8 cellular contexts compared by ENCODE assay signal in the genomic region with DNA sequence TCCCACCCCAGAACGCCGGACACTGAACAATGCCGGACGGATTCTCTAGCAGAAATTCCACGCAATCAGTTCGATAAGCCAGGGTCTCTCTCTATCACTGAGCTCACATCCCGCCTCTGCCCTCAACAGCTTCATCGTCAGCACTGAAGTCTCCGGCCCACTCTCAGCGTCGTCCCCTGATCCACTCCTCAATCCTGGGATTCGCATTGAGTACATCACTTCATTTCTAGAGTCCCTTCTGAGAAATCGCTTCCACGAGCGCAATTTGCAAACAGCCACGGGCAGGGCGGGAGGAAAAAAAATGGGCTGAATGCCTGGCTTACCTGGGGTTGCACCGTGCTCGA. TPM values are rescaled to one million over a fixed set of nuclear protein-coding genes. Genes with fewer than 3 reads are reported as not detected.
A peak's percentile ranks its signal among the peaks of the same experiment; 100 is the strongest.
DNase-seq lines count a peak whose midpoint lies in the region; ATAC-seq lines count a peak whose summit lies in the region.

No MANE protein-coding gene starts in this region.

- H3K9ac ChIP-seq in BLaER1 = peak overlapping the region; percentile 93

- H3K27me3 Mint-ChIP-seq in activated CD8-positive, alpha-beta memory T cell treated with anti-CD3 and anti-CD28 coated beads, Interleukin-2, amount 10 ng/mL, durations not matched to agents 7 days and 5 days = no peaks in the 10 kb centered on the region

- no peaks in the 10 kb centered on the region for H3K27me3 ChIP-seq in BLaER1

- H4K20me1 ChIP-seq in BLaER1 = peaks cover 70% of the 10 kb centered on the region

- intact Hi-C loops in left cardiac atrium (cut with DNase I) = no loop called here

- no peaks in the 10 kb centered on the region for H3K9me3 ChIP-seq in BLaER1

- H3K9me3 Mint-ChIP-seq in activated CD8-positive, alpha-beta memory T cell treated with anti-CD3 and anti-CD28 coated beads, Interleukin-2, amount 10 ng/mL, durations not matched to agents 7 days and 5 days (ENCODE audit: low read depth) = no peaks in the 10 kb centered on the region

- H3K4me1 Mint-ChIP-seq in activated CD8-positive, alpha-beta memory T cell treated with anti-CD3 and anti-CD28 coated beads, Interleukin-2, amount 10 ng/mL, durations not matched to agents 7 days and 5 days = peaks cover 47% of the 10 kb centered on the region

- H3K4me1 ChIP-seq in BLaER1 = peaks cover 36% of the 10 kb centered on the region

- peak overlapping the region; percentile 99 for H3K27ac Mint-ChIP-seq in activated CD8-positive, alpha-beta memory T cell treated with anti-CD3 and anti-CD28 coated beads, Interleukin-2, amount 10 ng/mL, durations not matched to agents 7 days and 5 days

- peak overlapping the region; percentile 97 for H3K4me3 Mint-ChIP-seq in activated CD8-positive, alpha-beta memory T cell treated with anti-CD3 and anti-CD28 coated beads, Interleukin-2, amount 10 ng/mL, durations not matched to agents 7 days and 5 days

- DNase-seq in activated CD8-positive, alpha-beta memory T cell treated with anti-CD3 and anti-CD28 coated beads, Interleukin-2, amount 10 ng/mL, durations not matched to agents 7 days and 5 days = no peak
- DNase-seq in left cardiac atrium (peak; percentile 26), putamen (ENCODE audit: low spot score) (peak; percentile 15), globus pallidus (ENCODE audit: low spot score) (no peak), NCI-H1694 (lab: John Stamatoyannopoulos, UW) (no peak)

- H3K27ac ChIP-seq in BLaER1 = peak overlapping the region; percentile 90

- H3K4me2 ChIP-seq in BLaER1 = peak overlapping the region; percentile 95

- CTCF ChIA-PET in activated CD8-positive, alpha-beta memory T cell treated with anti-CD3 and anti-CD28 coated beads, Interleukin-2, amount 10 ng/mL, durations not matched to agents 7 days and 5 days (lab: Charles Lee) = interaction anchor here (0.7 to 1.4 kb wide), 12 partner anchors 8 to 426 kb away, joined by 3 to 7 read pairs (median 4); a partner anchor contains a TSS

- peak overlapping the region; percentile 88 for H3K4me3 ChIP-seq in BLaER1

- peaks cover 35% of the 10 kb centered on the region for H3K36me3 ChIP-seq in BLaER1

- peak; percentile 5 for ATAC-seq in GM19023 (IDR thresholded peaks at IDR 0.05; ENCODE audit: unreplicated experiment)
- ATAC-seq in HG03439 (IDR thresholded peaks at IDR 0.05; ENCODE audit: unreplicated experiment) = peak; percentile 11
- ATAC-seq in activated CD8-positive, alpha-beta memory T cell treated with anti-CD3 and anti-CD28 coated beads, Interleukin-2, amount 10 ng/mL, durations not matched to agents 7 days and 5 days = peak; percentile 5
- peak in 1 of 2 donors; percentile 1 for ATAC-seq in left cardiac atrium

- peaks cover 51% of the 10 kb centered on the region for H3K36me3 Mint-ChIP-seq in activated CD8-positive, alpha-beta memory T cell treated with anti-CD3 and anti-CD28 coated beads, Interleukin-2, amount 10 ng/mL, durations not matched to agents 7 days and 5 days

RNA-seq across cellular contexts. Expression of a gene that starts 0.4 kb away (rescaled TPM):
- 100 to 1,000 TPM; 103 to 125 TPM for total RNA-seq in activated CD8-positive, alpha-beta memory T cell treated with anti-CD3 and anti-CD28 coated beads, Interleukin-2, amount 10 ng/mL, durations not matched to agents 7 days and 5 days
- 10 to 100 TPM; 75.1 to 96.0 TPM for total RNA-seq in left cardiac atrium

RNA-seq across cellular contexts. Expression of a gene that starts 1.3 kb away (rescaled TPM):
- total RNA-seq in activated CD8-positive, alpha-beta memory T cell treated with anti-CD3 and anti-CD28 coated beads, Interleukin-2, amount 10 ng/mL, durations not matched to agents 7 days and 5 days = 10 to 100 TPM; 40.9 to 49.2 TPM
- total RNA-seq in left cardiac atrium = 1 to 10 TPM; 2.9 to 3.1 TPM

RNA-seq across cellular contexts. Expression of a gene that starts 53.5 kb away (rescaled TPM):
- 10 to 100 TPM; 10.7 to 11.1 TPM for total RNA-seq in activated CD8-positive, alpha-beta memory T cell treated with anti-CD3 and anti-CD28 coated beads, Interleukin-2, amount 10 ng/mL, durations not matched to agents 7 days and 5 days
- total RNA-seq in left cardiac atrium = 10 to 100 TPM in 1 of 2 donors, 1 to 10 TPM in 1; 8.1 to 11.5 TPM

Comparison
In these comparisons a context has a peak if more than half of its experiments do, and no peak if none do; other contexts are left out.
1. DNase-seq: peak in left cardiac atrium (single experiment) and putamen (single experiment); none in activated CD8-positive, alpha-beta memory T cell treated with anti-CD3 and anti-CD28 coated beads, Interleukin-2, amount 10 ng/mL, durations not matched to agents 7 days and 5 days (single experiment), globus pallidus (single experiment) and NCI-H1694 (single experiment).
2. RNA of a gene that starts 1.3 kb away (total RNA-seq): 40.9 to 49.2 TPM in activated CD8-positive, alpha-beta memory T cell treated with anti-CD3 and anti-CD28 coated beads, Interleukin-2, amount 10 ng/mL, durations not matched to agents 7 days and 5 days; 2.9 to 3.1 TPM in left cardiac atrium; every median in the first group is over 10 times any median in the second.